ENCODE assay signal across 12 cellular contexts in genomic region chr9:34983209-34983608, GRCh38. TPM values are rescaled to one million over a fixed set of nuclear protein-coding genes. Genes with fewer than 3 reads are reported as not detected.
DNase-seq lines count a peak whose midpoint lies in the region; ATAC-seq, FAIRE-seq and TF ChIP-seq lines count a peak whose summit lies in the region.
"Had no signal": no experiment of that assay in that cellular context is flagged by ENCODE, and none has a peak within 500 bp of the region (broad histone marks: within the 10 kb centered on the region; RNA-seq: fewer than 3 reads in every experiment).

No MANE protein-coding gene starts in this region.

- intact Hi-C loops in activated CD8-positive, alpha-beta T cell treated with anti-CD3 and anti-CD28 coated beads for 36 hours (cut with micrococcal nuclease): no loop called here

- no peak overlapping the region for H3K4me3 Mint-ChIP-seq in activated CD8-positive, alpha-beta T cell treated with anti-CD3 and anti-CD28 coated beads for 36 hours

- no peak overlapping the region for H3K4me3 ChIP-seq in GM12864 (ENCODE audit: low read depth, low read length)
- H3K4me3 ChIP-seq: stomach had no signal

- TF ChIP-seq CTCF in GM12864 (IDR thresholded peaks at IDR 0.05; ENCODE audit: low read depth, low read length, missing control alignments): no peak
- TF ChIP-seq CTCF in activated CD8-positive, alpha-beta T cell treated with anti-CD3 and anti-CD28 coated beads for 36 hours (IDR thresholded peaks at IDR 0.05): no peak

- CTCF ChIA-PET in activated CD8-positive, alpha-beta T cell treated with anti-CD3 and anti-CD28 coated beads for 36 hours (lab: Charles Lee): interaction anchor here (1.3 to 6.8 kb wide), 3 partner anchors 68 to 87 kb away, joined by 4 to 120 read pairs (median 24); a partner anchor contains a TSS

- no peaks in the 10 kb centered on the region for H3K36me3 Mint-ChIP-seq in activated CD8-positive, alpha-beta T cell treated with anti-CD3 and anti-CD28 coated beads for 36 hours (ENCODE audit: low read depth)

- peak overlapping the region; percentile 36 for H3K27ac Mint-ChIP-seq in activated CD8-positive, alpha-beta T cell treated with anti-CD3 and anti-CD28 coated beads for 36 hours

- DNase-seq in GM12864 (ENCODE audit: low read depth) (peak; percentile 65), urothelium cell line (ENCODE audit: low spot score) (no peak), COR-L47 (lab: John Stamatoyannopoulos, UW) (no peak), H54 (ENCODE audit: insufficient read length, low spot score) (no peak), dermis blood vessel endothelial cell (no peak)
- no peak for DNase-seq in activated CD8-positive, alpha-beta T cell treated with anti-CD3 and anti-CD28 coated beads for 36 hours
- DNase-seq: NCI-H510A treated with DMSO at 0.1 percent for 48 hours, stomach had no signal

- no peak for FAIRE-seq in urothelium cell line (lab: Jason Lieb, UNC)
- FAIRE-seq in H54 (lab: Jason Lieb, UNC): no peak
- FAIRE-seq: colon had no signal

- no peaks in the 10 kb centered on the region for H3K9me3 Mint-ChIP-seq in activated CD8-positive, alpha-beta T cell treated with anti-CD3 and anti-CD28 coated beads for 36 hours

- H3K27me3 Mint-ChIP-seq in activated CD8-positive, alpha-beta T cell treated with anti-CD3 and anti-CD28 coated beads for 36 hours: no peaks in the 10 kb centered on the region

- peak; percentile 49 for ATAC-seq in GM21390 (IDR thresholded peaks at IDR 0.05; ENCODE audit: unreplicated experiment)
- ATAC-seq in HG03378 (IDR thresholded peaks at IDR 0.05; ENCODE audit: unreplicated experiment): peak; percentile 55
- ATAC-seq in activated CD8-positive, alpha-beta T cell treated with anti-CD3 and anti-CD28 coated beads for 36 hours: no peak

- POLR2A ChIA-PET in activated CD8-positive, alpha-beta T cell treated with anti-CD3 and anti-CD28 coated beads for 36 hours (lab: Charles Lee): interaction anchor here (1.3 kb wide), 1 partner anchor 119 kb away, joined by 3 read pairs; the partner anchor contains the start of gene STOML2

- peaks cover 54% of the 10 kb centered on the region for H3K4me1 Mint-ChIP-seq in activated CD8-positive, alpha-beta T cell treated with anti-CD3 and anti-CD28 coated beads for 36 hours (ENCODE audit: low read depth)

- no peak for TF ChIP-seq POLR2A in H54 (IDR thresholded peaks at IDR 0.05; ENCODE audit: low read depth, low read length)

RNA-seq across cellular contexts. Expression of gene DNAJB5, which starts 6.3 kb away (rescaled TPM):
- total RNA-seq in activated CD8-positive, alpha-beta T cell treated with anti-CD3 and anti-CD28 coated beads for 36 hours: 10 to 100 TPM; 14.6 to 16.4 TPM
- 3.4 and 3.6 TPM in 2 replicates for total RNA-seq in dermis blood vessel endothelial cell

RNA-seq across cellular contexts. Expression of gene PHF24, which starts 25.1 kb away (rescaled TPM):
- under 1 TPM in 1 of 2 experiments, not detected in 1; 0.11 TPM for total RNA-seq in activated CD8-positive, alpha-beta T cell treated with anti-CD3 and anti-CD28 coated beads for 36 hours
- not detected in 2 replicates for total RNA-seq in dermis blood vessel endothelial cell
- total RNA-seq: HT1080 had no signal
